1 cellular context compared by ENCODE assay signal in the genomic region with DNA sequence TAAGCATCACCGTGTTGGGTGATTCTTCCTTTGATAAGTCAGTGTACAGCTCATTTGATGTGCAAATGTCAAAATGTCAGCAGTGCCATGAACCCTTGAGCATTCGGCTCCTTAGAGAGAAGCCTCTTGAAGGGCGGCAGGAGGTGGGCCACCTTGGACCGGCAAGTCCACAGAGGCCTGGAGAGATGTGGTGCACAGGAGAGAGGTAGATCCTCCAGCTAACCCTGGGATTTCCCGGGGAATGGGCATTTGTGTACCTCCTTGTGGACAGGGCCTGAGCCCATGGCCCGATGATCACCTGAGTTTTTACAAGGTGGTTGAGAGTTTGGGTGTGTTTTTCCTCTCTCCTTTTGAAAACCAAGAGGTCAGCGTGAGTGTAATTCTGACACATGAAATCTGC.
TF ChIP-seq lines count a peak whose summit lies in the region.

No MANE protein-coding gene starts in this region.

TF ChIP-seq in K562, 482 proteins besides CTCF, POLR2A, EP300 and RAD21 (continued from another document):
- TF ChIP-seq, protein P1, sequence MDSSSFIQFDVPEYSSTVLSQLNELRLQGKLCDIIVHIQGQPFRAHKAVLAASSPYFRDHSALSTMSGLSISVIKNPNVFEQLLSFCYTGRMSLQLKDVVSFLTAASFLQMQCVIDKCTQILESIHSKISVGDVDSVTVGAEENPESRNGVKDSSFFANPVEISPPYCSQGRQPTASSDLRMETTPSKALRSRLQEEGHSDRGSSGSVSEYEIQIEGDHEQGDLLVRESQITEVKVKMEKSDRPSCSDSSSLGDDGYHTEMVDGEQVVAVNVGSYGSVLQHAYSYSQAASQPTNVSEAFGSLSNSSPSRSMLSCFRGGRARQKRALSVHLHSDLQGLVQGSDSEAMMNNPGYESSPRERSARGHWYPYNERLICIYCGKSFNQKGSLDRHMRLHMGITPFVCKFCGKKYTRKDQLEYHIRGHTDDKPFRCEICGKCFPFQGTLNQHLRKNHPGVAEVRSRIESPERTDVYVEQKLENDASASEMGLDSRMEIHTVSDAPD (CRISPR knock-in tag; IDR thresholded peaks at IDR 0.05), result no peak
- TF ChIP-seq PHTF2 (CRISPR knock-in tag; IDR thresholded peaks at IDR 0.05) (no peak), HNRNPK (IDR thresholded peaks at IDR 0.05; ENCODE audit: low read depth, low read length, poor library complexity, severe bottlenecking) (no peak), L3MBTL2 (IDR thresholded peaks at IDR 0.05) (no peak), ZNF766 (CRISPR knock-in tag; conservative IDR thresholded peaks at IDR 0.05) (no peak), RBM14 (IDR thresholded peaks at IDR 0.05; ENCODE audit: borderline replicate concordance, insufficient read depth, low read depth, low read length) (no peak), CHD1 (IDR thresholded peaks at IDR 0.05; ENCODE audit: low read length) (no peak), BDP1 (IDR thresholded peaks at IDR 0.05; ENCODE audit: insufficient read depth, insufficient read length) (no peak), ARID2 (IDR thresholded peaks at IDR 0.05) (no peak), POLR2AphosphoS2 (IDR thresholded peaks at IDR 0.05; ENCODE audit: low read length) (no peak), MCM7 (IDR thresholded peaks at IDR 0.05) (no peak), YBX1 (IDR thresholded peaks at IDR 0.05) (no peak), ZNF165 (CRISPR knock-in tag; IDR thresholded peaks at IDR 0.05; ENCODE audit: borderline replicate concordance) (no peak)
- TF ChIP-seq, protein P2, sequence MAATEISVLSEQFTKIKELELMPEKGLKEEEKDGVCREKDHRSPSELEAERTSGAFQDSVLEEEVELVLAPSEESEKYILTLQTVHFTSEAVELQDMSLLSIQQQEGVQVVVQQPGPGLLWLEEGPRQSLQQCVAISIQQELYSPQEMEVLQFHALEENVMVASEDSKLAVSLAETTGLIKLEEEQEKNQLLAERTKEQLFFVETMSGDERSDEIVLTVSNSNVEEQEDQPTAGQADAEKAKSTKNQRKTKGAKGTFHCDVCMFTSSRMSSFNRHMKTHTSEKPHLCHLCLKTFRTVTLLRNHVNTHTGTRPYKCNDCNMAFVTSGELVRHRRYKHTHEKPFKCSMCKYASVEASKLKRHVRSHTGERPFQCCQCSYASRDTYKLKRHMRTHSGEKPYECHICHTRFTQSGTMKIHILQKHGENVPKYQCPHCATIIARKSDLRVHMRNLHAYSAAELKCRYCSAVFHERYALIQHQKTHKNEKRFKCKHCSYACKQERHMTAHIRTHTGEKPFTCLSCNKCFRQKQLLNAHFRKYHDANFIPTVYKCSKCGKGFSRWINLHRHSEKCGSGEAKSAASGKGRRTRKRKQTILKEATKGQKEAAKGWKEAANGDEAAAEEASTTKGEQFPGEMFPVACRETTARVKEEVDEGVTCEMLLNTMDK (IDR thresholded peaks at IDR 0.05; ENCODE audit: borderline replicate concordance, insufficient read depth, low read depth, low read length, poor library complexity, severe bottlenecking), result no peak
- TF ChIP-seq, protein P3, sequence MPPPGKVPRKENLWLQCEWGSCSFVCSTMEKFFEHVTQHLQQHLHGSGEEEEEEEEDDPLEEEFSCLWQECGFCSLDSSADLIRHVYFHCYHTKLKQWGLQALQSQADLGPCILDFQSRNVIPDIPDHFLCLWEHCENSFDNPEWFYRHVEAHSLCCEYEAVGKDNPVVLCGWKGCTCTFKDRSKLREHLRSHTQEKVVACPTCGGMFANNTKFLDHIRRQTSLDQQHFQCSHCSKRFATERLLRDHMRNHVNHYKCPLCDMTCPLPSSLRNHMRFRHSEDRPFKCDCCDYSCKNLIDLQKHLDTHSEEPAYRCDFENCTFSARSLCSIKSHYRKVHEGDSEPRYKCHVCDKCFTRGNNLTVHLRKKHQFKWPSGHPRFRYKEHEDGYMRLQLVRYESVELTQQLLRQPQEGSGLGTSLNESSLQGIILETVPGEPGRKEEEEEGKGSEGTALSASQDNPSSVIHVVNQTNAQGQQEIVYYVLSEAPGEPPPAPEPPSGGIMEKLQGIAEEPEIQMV (tag; conservative IDR thresholded peaks at IDR 0.05; ENCODE audit: low read depth), result no peak
